Comparison of ENCODE assay signal across 8 cellular contexts in the genomic region with DNA sequence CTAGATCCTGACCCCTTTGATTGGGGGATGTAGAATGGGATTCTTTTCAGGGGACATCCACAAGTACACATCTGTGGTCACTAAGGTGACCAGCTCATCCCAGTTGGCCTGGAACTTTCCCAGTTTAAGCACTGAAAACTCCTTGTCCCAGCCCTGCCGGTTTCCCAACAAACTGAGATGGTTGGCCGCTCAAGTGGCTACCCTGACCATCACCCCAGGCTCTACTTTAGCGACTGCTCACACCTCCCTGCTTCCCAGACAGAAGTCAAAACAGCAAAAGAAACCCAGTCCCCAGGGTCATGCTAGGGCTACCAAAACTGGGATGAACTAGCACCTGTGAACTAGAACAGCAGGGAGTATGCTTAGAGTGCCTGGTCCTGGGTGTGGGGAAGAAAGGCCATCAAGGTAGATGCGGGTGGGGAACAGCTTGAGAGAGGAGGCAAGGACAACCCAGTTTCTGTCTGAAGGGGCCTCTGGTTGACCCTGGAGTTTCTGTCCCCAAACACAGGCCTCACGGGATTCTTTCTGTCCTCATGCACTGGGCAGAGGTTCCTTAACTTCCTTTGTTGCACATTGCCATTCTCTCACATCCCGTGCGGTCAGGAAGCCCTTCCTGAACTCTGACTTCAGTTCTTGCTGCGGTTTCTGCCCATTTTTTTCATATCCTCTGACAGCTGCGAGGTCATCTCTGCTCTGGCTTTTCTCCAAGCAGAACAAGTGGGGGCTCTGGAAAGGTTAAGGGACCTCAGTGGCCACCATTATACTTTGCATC. TPM values are rescaled to one million over a fixed set of nuclear protein-coding genes. Genes with fewer than 3 reads are reported as not detected.
DNase-seq lines count a peak whose midpoint lies in the region; ATAC-seq, FAIRE-seq and TF ChIP-seq lines count a peak whose summit lies in the region.

No MANE protein-coding gene starts in this region.

- H3K9me3 ChIP-seq in SJCRH30 (replicated peaks): no peaks in the 10 kb centered on the region
- no peaks in the 10 kb centered on the region for H3K9me3 ChIP-seq in endothelial cell of umbilical vein (replicated peaks; ENCODE audit: control insufficient read depth, insufficient read depth, low read length)
- H3K9me3 ChIP-seq in skeletal muscle tissue (ENCODE audit: control insufficient read depth in 3 of 3, low read length in 3 of 3): peaks cover 0 to 2% (median 0%) of the 10 kb centered on the region in 3 donors

- POLR2A ChIA-PET in endothelial cell of umbilical vein (lab: Charles Lee): no interaction called here

- H3K9me1 ChIP-seq in endothelial cell of umbilical vein (replicated peaks; ENCODE audit: control insufficient read depth, extremely low read depth, insufficient read depth, low read length): no peaks in the 10 kb centered on the region

- dilution Hi-C loops in endothelial cell of umbilical vein (cut with MboI; ENCODE audit: extremely low pct_ligation_motif_present, low sequenced_read_pairs): no loop called here

- intact Hi-C loops in endothelial cell of umbilical vein (cut with micrococcal nuclease): loop anchor here (1.0 kb wide), 4 partner anchors 20 to 123 kb away; no protein-coding TSS in a partner anchor

- peak; percentile 44 for TF ChIP-seq POLR2A in endothelial cell of umbilical vein (IDR thresholded peaks at IDR 0.05; ENCODE audit: low read depth, low read length)

- no peak overlapping the region for H2AFZ ChIP-seq in endothelial cell of umbilical vein (ENCODE audit: low read depth, low read length)

- DNase-seq in GM19240 (ENCODE audit: insufficient read length, low spot score) (peak; percentile 46), SJCRH30 (peak; percentile 21 to 38), endothelial cell of umbilical vein (ENCODE audit: low read depth, low spot score) (peak; percentile 78), epidermal melanocyte (ENCODE audit: insufficient read length, low spot score) (no peak), hepatic stellate cell (ENCODE audit: low spot score) (no peak), HUDEP-2 (lab: John Stamatoyannopoulos, UW; ENCODE audit: unreplicated experiment in 76 of 76) (no peak)

- peak overlapping the region; percentile 53 for H3K9ac ChIP-seq in endothelial cell of umbilical vein (replicated peaks; ENCODE audit: extremely low read depth, insufficient read depth, low read length)
- no peak overlapping the region for H3K9ac ChIP-seq in skeletal muscle tissue (ENCODE audit: low read depth in 1 of 3, low read length in 3 of 3)

- ATAC-seq in GM18858 (IDR thresholded peaks at IDR 0.05; ENCODE audit: unreplicated experiment): no peak

- H3K4me1 ChIP-seq in SJCRH30: no peaks in the 10 kb centered on the region
- H3K4me1 ChIP-seq in endothelial cell of umbilical vein (ENCODE audit: control insufficient read depth, extremely low read depth, insufficient read depth, low read length): peaks cover 77% of the 10 kb centered on the region
- peaks cover 40 to 77% (median 52%) of the 10 kb centered on the region in 3 donors for H3K4me1 ChIP-seq in skeletal muscle tissue (ENCODE audit: control insufficient read depth in 3 of 3, insufficient read depth in 3 of 3, low read length in 3 of 3)

- H3K27me3 ChIP-seq in SJCRH30: no peaks in the 10 kb centered on the region
- no peaks in the 10 kb centered on the region for H3K27me3 ChIP-seq in endothelial cell of umbilical vein (ENCODE audit: control insufficient read depth in 2 of 2, insufficient read depth in 2 of 2, low read length in 2 of 2)
- H3K27me3 ChIP-seq in skeletal muscle tissue (ENCODE audit: control insufficient read depth in 3 of 3, insufficient read depth in 3 of 3, low read length in 3 of 3): peaks cover 5 to 33% (median 27%) of the 10 kb centered on the region in 3 donors

- H4K20me1 ChIP-seq in endothelial cell of umbilical vein (replicated peaks; ENCODE audit: control insufficient read depth, extremely low read depth, insufficient read depth, low read length): no peaks in the 10 kb centered on the region

- H3K4me2 ChIP-seq in endothelial cell of umbilical vein (ENCODE audit: insufficient read depth, low read length): peak overlapping the region; percentile 45

- no peak overlapping the region for H3K4me3 ChIP-seq in SJCRH30
- H3K4me3 ChIP-seq in endothelial cell of umbilical vein (replicated peaks in 1 of 3; ENCODE audit: insufficient read depth in 1 of 3, low read depth in 1 of 3, low read length in 3 of 3): no peak overlapping the region
- H3K4me3 ChIP-seq in skeletal muscle tissue (ENCODE audit: low read length in 3 of 3): no peak overlapping the region

- H3K79me2 ChIP-seq in endothelial cell of umbilical vein (ENCODE audit: control insufficient read depth, insufficient read depth, low read length): no peaks in the 10 kb centered on the region

- no peak for TF ChIP-seq CTCF in endothelial cell of umbilical vein (IDR thresholded peaks at IDR 0.05; ENCODE audit: extremely low read depth in 1 of 2, insufficient read depth in 1 of 2, low read depth in 1 of 2, low read length in 2 of 2)

- H3K36me3 ChIP-seq in SJCRH30 (peaks cover 13% of the 10 kb centered on the region), endothelial cell of umbilical vein (ENCODE audit: control insufficient read depth in 2 of 2, extremely low read depth in 1 of 2, insufficient read depth in 2 of 2, low read length in 2 of 2) (peaks cover 0 to 2% of the 10 kb centered on the region in 2 experiments), skeletal muscle tissue (ENCODE audit: control insufficient read depth in 3 of 3, insufficient read depth in 3 of 3, low read length in 3 of 3) (peaks cover 0 to 5% (median 4%) of the 10 kb centered on the region in 3 donors)

- BruUV-seq in endothelial cell of umbilical vein (replicated peaks; lab: Mats Ljungman, UMichigan): no TSS peak

- FAIRE-seq in endothelial cell of umbilical vein (lab: Jason Lieb, UNC): peak; percentile 99

- CTCF ChIA-PET in endothelial cell of umbilical vein (lab: Charles Lee): interaction anchor here (1.1 to 7.4 kb wide), 7 partner anchors 14 to 129 kb away, joined by 3 to 122 read pairs (median 22); a partner anchor contains a TSS

- H3K27ac ChIP-seq in SJCRH30: no peak overlapping the region
- H3K27ac ChIP-seq in endothelial cell of umbilical vein (ENCODE audit: insufficient read depth, low read depth, low read length): peak overlapping the region; percentile 91
- peak overlapping the region; percentile 69 for H3K27ac ChIP-seq in skeletal muscle tissue (ENCODE audit: low read depth, low read length)

RNA-seq across cellular contexts. Expression of a gene that starts 1.6 kb away (rescaled TPM):
- 2.0 and 3.8 TPM in 2 replicates for total RNA-seq in SJCRH30 (2014; rRNA removed; shearing (Covaris generic))
- total RNA-seq in endothelial cell of umbilical vein (6.2 and 10.5 TPM in 2 replicates), skeletal muscle tissue (2.1 TPM)
- 9.1 and 11.7 TPM in 2 replicates for polyA plus RNA-seq in endothelial cell of umbilical vein
- polyA plus RNA-seq in endothelial cell of umbilical vein (2011; cell fraction: cytosol; rRNA removed): 2.1 and 3.0 TPM in 2 replicates
- 79.4 and 81.1 TPM in 2 replicates for polyA plus RNA-seq in endothelial cell of umbilical vein (2011; cell fraction: nucleus; rRNA removed)
- 4.8 and 6.3 TPM in 2 replicates for polyA plus RNA-seq in endothelial cell of umbilical vein (2012)
- polyA minus RNA-seq in endothelial cell of umbilical vein: 4.9 and 12.2 TPM in 2 replicates
- 6.6 TPM for polyA minus RNA-seq in endothelial cell of umbilical vein (2011; cell fraction: cytosol; rRNA and poly(A)+ RNA removed)
- polyA minus RNA-seq in endothelial cell of umbilical vein (2011; cell fraction: nucleus; rRNA and poly(A)+ RNA removed): 9.5 and 11.0 TPM in 2 replicates

RNA-seq across cellular contexts. Expression of a gene that starts 3.0 kb away (rescaled TPM):
- 4.4 and 5.3 TPM in 2 replicates for total RNA-seq in SJCRH30 (2014; rRNA removed; shearing (Covaris generic))
- total RNA-seq in endothelial cell of umbilical vein (9.1 and 13.1 TPM in 2 replicates), skeletal muscle tissue (1.6 TPM)
- 5.5 and 7.6 TPM in 2 replicates for polyA plus RNA-seq in endothelial cell of umbilical vein
- 0.49 and 1.2 TPM in 2 replicates for polyA plus RNA-seq in endothelial cell of umbilical vein (2011; cell fraction: cytosol; rRNA removed)
- polyA plus RNA-seq in endothelial cell of umbilical vein (2011; cell fraction: nucleus; rRNA removed): 52.9 and 53.1 TPM in 2 replicates
- 3.5 and 4.3 TPM in 2 replicates for polyA plus RNA-seq in endothelial cell of umbilical vein (2012)
- 5.9 and 6.8 TPM in 2 replicates for polyA minus RNA-seq in endothelial cell of umbilical vein
- polyA minus RNA-seq in endothelial cell of umbilical vein (2011; cell fraction: cytosol; rRNA and poly(A)+ RNA removed): 2.3 TPM
- polyA minus RNA-seq in endothelial cell of umbilical vein (2011; cell fraction: nucleus; rRNA and poly(A)+ RNA removed): 15.5 and 16.1 TPM in 2 replicates

RNA-seq across cellular contexts. Expression of a gene that starts 5.1 kb away (rescaled TPM):
- total RNA-seq in SJCRH30 (2014; rRNA removed; shearing (Covaris generic)): 0.08 and 0.20 TPM in 2 replicates
- total RNA-seq in endothelial cell of umbilical vein (4.6 and 5.2 TPM in 2 replicates), skeletal muscle tissue (4.7 TPM)
- 7.2 and 14.9 TPM in 2 replicates for polyA plus RNA-seq in endothelial cell of umbilical vein
- 5.4 and 5.5 TPM in 2 replicates for polyA plus RNA-seq in endothelial cell of umbilical vein (2011; cell fraction: cytosol; rRNA removed)
- polyA plus RNA-seq in endothelial cell of umbilical vein (2011; cell fraction: nucleus; rRNA removed): 14.0 and 14.4 TPM in 2 replicates
- 0.76 and 2.3 TPM in 2 replicates for polyA plus RNA-seq in endothelial cell of umbilical vein (2012)
- 3.0 and 7.3 TPM in 2 replicates for polyA minus RNA-seq in endothelial cell of umbilical vein
- polyA minus RNA-seq in endothelial cell of umbilical vein (2011; cell fraction: cytosol; rRNA and poly(A)+ RNA removed): 5.6 TPM
- 3.5 and 4.0 TPM in 2 replicates for polyA minus RNA-seq in endothelial cell of umbilical vein (2011; cell fraction: nucleus; rRNA and poly(A)+ RNA removed)

RNA-seq across cellular contexts. Expression of a gene that starts 13.3 kb away (rescaled TPM):
- 30.1 and 33.0 TPM in 2 replicates for total RNA-seq in SJCRH30 (2014; rRNA removed; shearing (Covaris generic))
- total RNA-seq in endothelial cell of umbilical vein (30.9 and 31.0 TPM in 2 replicates), skeletal muscle tissue (22.4 TPM)
- polyA plus RNA-seq in endothelial cell of umbilical vein: 16.2 and 16.3 TPM in 2 replicates
- 13.0 and 13.1 TPM in 2 replicates for polyA plus RNA-seq in endothelial cell of umbilical vein (2011; cell fraction: cytosol; rRNA removed)
- 58.1 and 63.4 TPM in 2 replicates for polyA plus RNA-seq in endothelial cell of umbilical vein (2011; cell fraction: nucleus; rRNA removed)
- 15.9 and 22.1 TPM in 2 replicates for polyA plus RNA-seq in endothelial cell of umbilical vein (2012)
- polyA minus RNA-seq in endothelial cell of umbilical vein: 36.0 TPM in 2 replicates
- 31.3 TPM for polyA minus RNA-seq in endothelial cell of umbilical vein (2011; cell fraction: cytosol; rRNA and poly(A)+ RNA removed)
- 20.9 and 32.3 TPM in 2 replicates for polyA minus RNA-seq in endothelial cell of umbilical vein (2011; cell fraction: nucleus; rRNA and poly(A)+ RNA removed)

RNA-seq across cellular contexts. Expression of a gene that starts 13.3 kb away (rescaled TPM):
- 9.5 and 9.6 TPM in 2 replicates for total RNA-seq in SJCRH30 (2014; rRNA removed; shearing (Covaris generic))
- total RNA-seq in endothelial cell of umbilical vein: 18.0 and 20.0 TPM in 2 replicates
- 69.5 and 70.2 TPM in 2 replicates for polyA plus RNA-seq in endothelial cell of umbilical vein
- 35.4 and 35.6 TPM in 2 replicates for polyA plus RNA-seq in endothelial cell of umbilical vein (2011; cell fraction: cytosol; rRNA removed)
- polyA plus RNA-seq in endothelial cell of umbilical vein (2011; cell fraction: nucleus; rRNA removed): 74.9 and 85.8 TPM in 2 replicates
- 23.2 and 25.3 TPM in 2 replicates for polyA plus RNA-seq in endothelial cell of umbilical vein (2012)
- 36.1 and 40.7 TPM in 2 replicates for polyA minus RNA-seq in endothelial cell of umbilical vein
- polyA minus RNA-seq in endothelial cell of umbilical vein (2011; cell fraction: cytosol; rRNA and poly(A)+ RNA removed): 17.3 TPM
- 12.4 and 15.2 TPM in 2 replicates for polyA minus RNA-seq in endothelial cell of umbilical vein (2011; cell fraction: nucleus; rRNA and poly(A)+ RNA removed)
- 6.3 TPM for total RNA-seq in skeletal muscle tissue

Comparison
In these comparisons a context has a peak if more than half of its experiments do, and no peak if none do; other contexts are left out.
1. DNase-seq: peak in GM19240 (single experiment), SJCRH30 (2 of 2) and endothelial cell of umbilical vein (single experiment); none in epidermal melanocyte (single experiment), hepatic stellate cell (single experiment) and HUDEP-2 (0 of 76).